In the genomic region with DNA sequence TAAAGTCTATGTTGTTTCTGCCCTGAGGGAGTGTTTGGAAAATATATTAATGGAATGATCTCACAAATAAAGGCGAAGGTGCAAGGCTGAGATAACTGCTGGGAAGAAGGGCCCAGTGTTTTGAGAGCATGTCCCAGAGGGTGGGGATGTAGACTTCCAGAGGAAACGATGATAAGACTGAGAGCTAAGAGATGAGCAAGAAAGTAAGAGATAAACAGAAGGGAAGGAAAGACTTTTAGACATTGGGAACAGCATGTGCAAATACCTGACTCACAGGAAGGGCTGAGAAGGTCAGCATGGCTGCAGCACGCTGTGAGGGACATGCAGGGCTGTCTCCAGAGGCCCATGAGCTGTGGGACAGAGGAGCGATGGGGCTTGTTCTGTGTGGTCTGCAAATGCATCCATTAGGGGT, we compare ENCODE assay signal across 18 cellular contexts. TPM values are rescaled to one million over a fixed set of nuclear protein-coding genes. Genes with fewer than 3 reads are reported as not detected.
DNase-seq lines count a peak whose midpoint lies in the region; TF ChIP-seq lines count a peak whose summit lies in the region.
"Had no signal": no experiment of that assay in that cellular context is flagged by ENCODE, and none has a peak within 500 bp of the region (broad histone marks: within the 10 kb centered on the region; RNA-seq: fewer than 3 reads in every experiment).

No MANE protein-coding gene starts in this region.

- no peak for TF ChIP-seq CTCF in MM.1S (IDR thresholded peaks at IDR 0.05; ENCODE audit: low read length)
- no peak for TF ChIP-seq CTCF in choroid plexus epithelial cell (conservative IDR thresholded peaks at IDR 0.05; ENCODE audit: low read depth, low read length)
- no peak for TF ChIP-seq CTCF in nephron (IDR thresholded peaks at IDR 0.05; ENCODE audit: unreplicated experiment in 3 of 3)
- TF ChIP-seq CTCF in GM13976 (IDR thresholded peaks at IDR 0.05; ENCODE audit: borderline replicate concordance, control extremely low read depth, extremely low read depth, insufficient read depth, missing control alignments), result no peak

- H3K4me3 ChIP-seq in CD4-positive, alpha-beta memory T cell (ENCODE audit: low read length in 2 of 2), result no peak overlapping the region
- H3K4me3 ChIP-seq in MM.1S (ENCODE audit: low read length) (no peak overlapping the region), choroid plexus epithelial cell (ENCODE audit: low read depth, low read length) (no peak overlapping the region)
- H3K4me3 ChIP-seq: left lung, ovary had no signal

- H2AFZ ChIP-seq in MM.1S (ENCODE audit: low read length), result no peak overlapping the region

- H4K20me1 ChIP-seq in MM.1S (ENCODE audit: insufficient read depth, low read length), result no peaks in the 10 kb centered on the region

- no peak overlapping the region for H3K9ac ChIP-seq in MM.1S (ENCODE audit: low read length)

- peaks cover 0 to 6% (median 0%) of the 10 kb centered on the region in 8 donors for H3K9me3 Mint-ChIP-seq in CD4-positive, alpha-beta memory T cell
- H3K9me3 Mint-ChIP-seq in nephron, result no peaks in the 10 kb centered on the region
- H3K9me3 Mint-ChIP-seq: effector memory CD8-positive, alpha-beta T cell had no signal

- no peaks in the 10 kb centered on the region for H3K36me3 Mint-ChIP-seq in CD4-positive, alpha-beta memory T cell
- no peaks in the 10 kb centered on the region for H3K36me3 Mint-ChIP-seq in nephron (ENCODE audit: low read depth)

- intact Hi-C loops in CD4-positive, alpha-beta memory T cell (cut with micrococcal nuclease), result loop anchor here (5.0 kb wide), 1 partner anchor 74 kb away; no protein-coding TSS in a partner anchor

- no peak for DNase-seq in CD4-positive, alpha-beta memory T cell
- DNase-seq in MM.1S (no peak), choroid plexus epithelial cell (ENCODE audit: low read depth) (peak; percentile 7), NCI-H1417 treated with DMSO at 0.1 percent for 48 hours (lab: John Stamatoyannopoulos, UW) (no peak), NAMALWA (ENCODE audit: low spot score) (no peak), ecto neural progenitor cell (ENCODE audit: low spot score) (no peak), GM13976 (ENCODE audit: low spot score) (no peak)
- DNase-seq: activated CD4-positive, alpha-beta T cell treated with anti-CD3 and anti-CD28 coated beads, Interleukin-2, amount 50 U/mL, for 4 hours; activated naive CD4-positive, alpha-beta T cell treated with anti-CD3 and anti-CD28 coated beads for 36 hours; activated T-cell treated with anti-CD3 and anti-CD28 coated beads for 4 hours; effector memory CD8-positive, alpha-beta T cell; glutamatergic neuron; NCI-H2081 treated with DMSO at 0.1 percent for 48 hours; NCI-H446 treated with DMSO at 0.1 percent for 48 hours; NK-92 treated with Interleukin-12 subunit alpha and Interleukin-12 subunit beta, amount 100 ng/mL, for 24 hours; ovary had no signal

- H3K27ac ChIP-seq in CD4-positive, alpha-beta memory T cell (ENCODE audit: low read depth, low read length), result no peak overlapping the region
- H3K27ac ChIP-seq in MM.1S (ENCODE audit: low read length), result no peak overlapping the region
- H3K27ac ChIP-seq: ovary had no signal

- H3K4me3 Mint-ChIP-seq in CD4-positive, alpha-beta memory T cell, result peak overlapping the region in 1 of 8 donors; percentile 16
- H3K4me3 Mint-ChIP-seq in nephron, result no peak overlapping the region
- H3K4me3 Mint-ChIP-seq: activated naive CD4-positive, alpha-beta T cell treated with anti-CD3 and anti-CD28 coated beads for 36 hours; effector memory CD8-positive, alpha-beta T cell had no signal

- POLR2A ChIA-PET in CD4-positive, alpha-beta memory T cell (lab: Charles Lee; ENCODE audit: partially characterized antibody), result interaction anchor here (2.1 kb wide), 1 partner anchor 20 kb away, joined by 5 read pairs; the partner anchor contains the start of gene ADRB2

- H3K4me1 Mint-ChIP-seq in CD4-positive, alpha-beta memory T cell, result peaks cover 22 to 39% (median 32%) of the 10 kb centered on the region in 4 donors
- peaks cover 45% of the 10 kb centered on the region for H3K4me1 Mint-ChIP-seq in nephron

- H3K9me2 ChIP-seq in MM.1S (replicated peaks; ENCODE audit: insufficient read depth, low read length), result no peaks in the 10 kb centered on the region

- peak overlapping the region in 4 of 7 donors; percentile 12 to 68 (median 44) for H3K27ac Mint-ChIP-seq in CD4-positive, alpha-beta memory T cell
- peak overlapping the region in 2 of 3 experiments; percentile 24 to 48 for H3K27ac Mint-ChIP-seq in nephron
- H3K27ac Mint-ChIP-seq: activated naive CD4-positive, alpha-beta T cell treated with anti-CD3 and anti-CD28 coated beads for 36 hours had no signal

- peaks cover 26% of the 10 kb centered on the region for H3K4me1 ChIP-seq in CD4-positive, alpha-beta memory T cell (ENCODE audit: insufficient read depth, low read length)
- peaks cover 24% of the 10 kb centered on the region for H3K4me1 ChIP-seq in MM.1S (ENCODE audit: low read length)

- in situ Hi-C loops in GM13976 (cut with MboI; ENCODE audit: low sequenced_read_pairs, unreplicated experiment), result no loop called here

- H3K27me3 ChIP-seq in CD4-positive, alpha-beta memory T cell (ENCODE audit: insufficient read depth, low read length), result no peaks in the 10 kb centered on the region
- H3K27me3 ChIP-seq in MM.1S (replicated peaks; ENCODE audit: insufficient read depth, low read length), result no peaks in the 10 kb centered on the region
- H3K27me3 ChIP-seq: left lung, ovary had no signal

- H3K36me3 ChIP-seq in CD4-positive, alpha-beta memory T cell (ENCODE audit: insufficient read depth, low read length), result no peaks in the 10 kb centered on the region
- no peaks in the 10 kb centered on the region for H3K36me3 ChIP-seq in MM.1S (replicated peaks; ENCODE audit: insufficient read depth, low read length)
- H3K36me3 ChIP-seq: left lung, ovary had no signal

- no peaks in the 10 kb centered on the region for H3K79me2 ChIP-seq in MM.1S (ENCODE audit: low read length)

- H3K4me2 ChIP-seq in MM.1S (ENCODE audit: low read depth, low read length), result peak overlapping the region; percentile 22; the same call in 1 of the 2 replicates

- H3F3A ChIP-seq in MM.1S (ENCODE audit: insufficient read depth, low read length), result peaks cover 11% of the 10 kb centered on the region; the same call in 1 of the 2 replicates

- peaks cover 3 to 7% of the 10 kb centered on the region in 2 donors for H3K27me3 Mint-ChIP-seq in CD4-positive, alpha-beta memory T cell
- peaks cover 9% of the 10 kb centered on the region for H3K27me3 Mint-ChIP-seq in nephron (ENCODE audit: low read depth)

- H3K9me3 ChIP-seq in CD4-positive, alpha-beta memory T cell (ENCODE audit: control insufficient read depth in 1 of 2, low read length in 2 of 2), result no peaks in the 10 kb centered on the region
- H3K9me3 ChIP-seq in MM.1S (replicated peaks; ENCODE audit: insufficient read depth, low read length), result no peaks in the 10 kb centered on the region
- H3K9me3 ChIP-seq: left lung, ovary had no signal

- CTCF ChIA-PET in CD4-positive, alpha-beta memory T cell (lab: Charles Lee; ENCODE audit: partially characterized antibody), result interaction anchor here (1.0 to 3.9 kb wide), 4 partner anchors 15 to 151 kb away, joined by 3 to 18 read pairs (median 4); no protein-coding TSS in a partner anchor

RNA-seq across cellular contexts. Expression of gene ADRB2, which starts 19.9 kb away (rescaled TPM):
- total RNA-seq in CD4-positive, alpha-beta memory T cell, result 1 to 10 TPM; 5.6 to 6.1 TPM
- 1 to 10 TPM; 3.6 to 5.2 TPM for polyA plus RNA-seq in CD4-positive, alpha-beta memory T cell
